Comparison of ENCODE assay signal across 1 cellular context in the genomic region with DNA sequence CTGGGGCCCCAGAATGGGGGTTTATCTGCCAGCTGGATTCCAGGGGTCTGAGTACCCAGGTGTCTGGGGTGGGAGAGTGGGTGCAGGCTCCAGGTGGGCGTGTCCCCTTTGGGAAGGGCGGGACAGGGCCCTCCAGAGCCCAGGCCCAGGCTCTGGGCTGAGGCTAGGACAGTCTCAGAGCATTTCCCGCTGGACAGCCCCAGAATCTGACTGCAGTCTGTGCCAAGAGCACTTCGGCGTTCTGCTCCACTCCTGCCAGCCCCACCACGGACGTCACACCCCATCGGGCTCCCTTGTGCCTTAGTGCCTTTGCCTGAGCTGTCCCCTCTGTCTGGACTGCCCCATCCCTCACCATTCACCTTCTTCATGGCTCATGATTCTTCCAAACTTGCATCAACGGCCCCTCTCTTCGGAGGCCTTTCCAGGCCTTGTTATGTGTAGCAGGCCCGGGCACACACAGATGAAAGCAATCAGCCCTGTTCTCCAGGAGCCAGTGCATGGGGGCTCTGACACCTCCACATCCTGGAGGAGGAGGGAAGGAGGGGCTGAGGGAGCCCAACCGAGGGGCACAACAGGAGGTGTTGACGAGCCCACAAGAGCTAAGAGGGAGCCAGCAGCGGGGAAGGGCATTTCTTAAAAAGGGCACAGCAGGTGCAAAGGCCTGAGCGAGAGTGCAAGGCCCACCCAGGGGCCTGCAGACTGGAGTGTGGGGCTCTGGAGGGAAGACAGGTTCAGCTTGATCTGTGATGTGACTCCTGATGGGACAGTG.
TF ChIP-seq lines count a peak whose summit lies in the region.

No MANE protein-coding gene starts in this region.

TF ChIP-seq in SK-N-SH, 30 proteins besides CTCF, POLR2A, EP300 and RAD21:
- no peak for TF ChIP-seq PBX3 (IDR thresholded peaks at IDR 0.05)
- no peak for TF ChIP-seq TEAD4 (IDR thresholded peaks at IDR 0.05; ENCODE audit: borderline replicate concordance, insufficient read depth)
- TF ChIP-seq FOSL2 (IDR thresholded peaks at IDR 0.05; ENCODE audit: borderline replicate concordance, low read depth), result no peak
- TF ChIP-seq NFIC (IDR thresholded peaks at IDR 0.05; ENCODE audit: borderline replicate concordance), result no peak
- no peak for TF ChIP-seq TCF12 (IDR thresholded peaks at IDR 0.05)
- TF ChIP-seq GATA2 (CRISPR knock-in tag; IDR thresholded peaks at IDR 0.05), result no peak
- no peak for TF ChIP-seq SMC3 (IDR thresholded peaks at IDR 0.05; ENCODE audit: low read depth, low read length)
- TF ChIP-seq FOXJ3 (CRISPR knock-in tag; IDR thresholded peaks at IDR 0.05), result no peak
- TF ChIP-seq, protein P1, sequence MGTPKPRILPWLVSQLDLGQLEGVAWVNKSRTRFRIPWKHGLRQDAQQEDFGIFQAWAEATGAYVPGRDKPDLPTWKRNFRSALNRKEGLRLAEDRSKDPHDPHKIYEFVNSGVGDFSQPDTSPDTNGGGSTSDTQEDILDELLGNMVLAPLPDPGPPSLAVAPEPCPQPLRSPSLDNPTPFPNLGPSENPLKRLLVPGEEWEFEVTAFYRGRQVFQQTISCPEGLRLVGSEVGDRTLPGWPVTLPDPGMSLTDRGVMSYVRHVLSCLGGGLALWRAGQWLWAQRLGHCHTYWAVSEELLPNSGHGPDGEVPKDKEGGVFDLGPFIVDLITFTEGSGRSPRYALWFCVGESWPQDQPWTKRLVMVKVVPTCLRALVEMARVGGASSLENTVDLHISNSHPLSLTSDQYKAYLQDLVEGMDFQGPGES (IDR thresholded peaks at IDR 0.05; ENCODE audit: low read depth, low read length), result no peak
- no peak for TF ChIP-seq USF2 (IDR thresholded peaks at IDR 0.05; ENCODE audit: borderline replicate concordance, low read depth, low read length)
- TF ChIP-seq EZH2phosphoT487 (IDR thresholded peaks at IDR 0.05; ENCODE audit: borderline replicate concordance, low read depth), result no peak
- TF ChIP-seq CHD2 (IDR thresholded peaks at IDR 0.05; ENCODE audit: low read length, partially characterized antibody), result no peak
- TF ChIP-seq, protein P2, sequence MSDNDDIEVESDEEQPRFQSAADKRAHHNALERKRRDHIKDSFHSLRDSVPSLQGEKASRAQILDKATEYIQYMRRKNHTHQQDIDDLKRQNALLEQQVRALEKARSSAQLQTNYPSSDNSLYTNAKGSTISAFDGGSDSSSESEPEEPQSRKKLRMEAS (IDR thresholded peaks at IDR 0.05; ENCODE audit: low read depth), result no peak
- TF ChIP-seq RCOR1 (IDR thresholded peaks at IDR 0.05; ENCODE audit: low read length), result no peak
- TF ChIP-seq POLR2AphosphoS5 (IDR thresholded peaks at IDR 0.05; ENCODE audit: low read depth, low read length), result no peak
- TF ChIP-seq REST (IDR thresholded peaks at IDR 0.05; ENCODE audit: low read depth, low read length), result no peak
- TF ChIP-seq FOXM1 (IDR thresholded peaks at IDR 0.05; ENCODE audit: low read depth), result no peak
TF ChIP-seq in SK-N-SH: peak in this region for 0.
